4 cellular contexts compared by ENCODE assay signal in genomic region chr7:133611955-133612354, GRCh38.
A peak's percentile ranks its signal among the peaks of the same experiment; 100 is the strongest.
TF ChIP-seq lines count a peak whose summit lies in the region.

No MANE protein-coding gene starts in this region.

TF ChIP-seq in A549, 52 proteins besides CTCF, POLR2A, EP300 and RAD21:
- TF ChIP-seq E2F6 (IDR thresholded peaks at IDR 0.05; ENCODE audit: borderline replicate concordance, low read depth), result no peak
- no peak for TF ChIP-seq SMC3 (IDR thresholded peaks at IDR 0.05)
- TF ChIP-seq USF2 (IDR thresholded peaks at IDR 0.05), result no peak
- TF ChIP-seq MAFK (IDR thresholded peaks at IDR 0.05; ENCODE audit: partially characterized antibody), result peak; percentile 77
- TF ChIP-seq NPAS2 (CRISPR knock-in tag; IDR thresholded peaks at IDR 0.05; ENCODE audit: borderline replicate concordance), result no peak
- no peak for TF ChIP-seq CBX2 (IDR thresholded peaks at IDR 0.05; ENCODE audit: borderline replicate concordance, low read depth)

TF ChIP-seq in IMR-90, 13 proteins besides CTCF, POLR2A, EP300 and RAD21:
- TF ChIP-seq CHD1 (IDR thresholded peaks at IDR 0.05; ENCODE audit: low read depth, low read length) (no peak), MAFK (IDR thresholded peaks at IDR 0.05; ENCODE audit: low read depth, low read length) (peak; percentile 91)
TF ChIP-seq in IMR-90: peak in this region for 1.

TF ChIP-seq in K562, 482 proteins besides CTCF, POLR2A, EP300 and RAD21:
- TF ChIP-seq ZBTB9 (CRISPR knock-in tag; IDR thresholded peaks at IDR 0.05) (no peak), PKNOX1 (IDR thresholded peaks at IDR 0.05) (no peak), MAFF (IDR thresholded peaks at IDR 0.05; ENCODE audit: low read length) (peak; percentile 78), ZNF311 (CRISPR knock-in tag; IDR thresholded peaks at IDR 0.05) (no peak), KAT7 (CRISPR knock-in tag; IDR thresholded peaks at IDR 0.05; ENCODE audit: borderline replicate concordance) (no peak), KDM4B (IDR thresholded peaks at IDR 0.05; ENCODE audit: borderline replicate concordance in 2 of 2, low read depth in 1 of 2) (no peak), MAFG (tag; conservative IDR thresholded peaks at IDR 0.05) (peak; percentile 84), SAFB (IDR thresholded peaks at IDR 0.05; ENCODE audit: borderline replicate concordance, low read depth, low read length) (no peak), ZBTB43 (CRISPR knock-in tag; IDR thresholded peaks at IDR 0.05) (no peak), ARID2 (IDR thresholded peaks at IDR 0.05) (no peak), HDAC1 (IDR thresholded peaks at IDR 0.05) (no peak), C11orf30 (IDR thresholded peaks at IDR 0.05; ENCODE audit: low read depth) (peak; percentile 80), NR1H2 (CRISPR knock-in tag; IDR thresholded peaks at IDR 0.05) (no peak), ZNF695 (CRISPR knock-in tag; IDR thresholded peaks at IDR 0.05) (no peak), TFE3 (CRISPR knock-in tag; IDR thresholded peaks at IDR 0.05) (no peak), ZNF316 (IDR thresholded peaks at IDR 0.05) (peak; percentile 92), MAFK (IDR thresholded peaks at IDR 0.05; ENCODE audit: low read length) (peak; percentile 86), ZNF253 (CRISPR knock-in tag; conservative IDR thresholded peaks at IDR 0.05) (no peak), ZBED1 (IDR thresholded peaks at IDR 0.05) (no peak)

TF ChIP-seq in H1, 55 proteins besides CTCF, POLR2A, EP300 and RAD21:
- TF ChIP-seq SP1 (IDR thresholded peaks at IDR 0.05; ENCODE audit: low read depth, low read length), result no peak
- TF ChIP-seq MAFK (IDR thresholded peaks at IDR 0.05; ENCODE audit: low read depth, low read length), result peak; percentile 22; the same call in 1 of the 2 replicates
- no peak for TF ChIP-seq SUZ12 (IDR thresholded peaks at IDR 0.05; ENCODE audit: low read length)
